ENCODE assay signal across 8 cellular contexts in genomic region chr6:117601811-117602150, GRCh38. TPM values are rescaled to one million over a fixed set of nuclear protein-coding genes. Genes with fewer than 3 reads are reported as not detected.
A peak's percentile ranks its signal among the peaks of the same experiment; 100 is the strongest.
DNase-seq lines count a peak whose midpoint lies in the region; ATAC-seq and TF ChIP-seq lines count a peak whose summit lies in the region.

No MANE protein-coding gene starts in this region.

- POLR2A ChIA-PET in GM10248 (lab: Yijun Ruan, JAX), result no interaction called here

- H3K36me3 ChIP-seq in ascending aorta (peaks cover 0 to 7% of the 10 kb centered on the region in 2 donors), stomach smooth muscle (ENCODE audit: control insufficient read depth in 2 of 2, insufficient read depth in 2 of 2, low read length in 2 of 2) (no peaks in the 10 kb centered on the region)

- no peaks in the 10 kb centered on the region for H3K27me3 ChIP-seq in ascending aorta
- H3K27me3 ChIP-seq in stomach smooth muscle (ENCODE audit: control insufficient read depth in 1 of 2, insufficient read depth in 2 of 2, low read length in 2 of 2), result no peaks in the 10 kb centered on the region

- peak overlapping the region; percentile 72 to 84 for H3K9ac ChIP-seq in stomach smooth muscle (ENCODE audit: low read length in 2 of 2)

- H3K4me1 ChIP-seq in ascending aorta, result peaks cover 0 to 14% of the 10 kb centered on the region in 2 donors
- H3K4me1 ChIP-seq in stomach smooth muscle (ENCODE audit: control insufficient read depth, insufficient read depth, low read length), result no peaks in the 10 kb centered on the region

- CTCF ChIA-PET in GM10248 (lab: Yijun Ruan, JAX), result interaction anchor here (0.6 to 2.0 kb wide), 8 partner anchors 9 to 174 kb away, joined by 3 to 8 read pairs (median 3); no protein-coding TSS in a partner anchor

- peak; percentile 24 for ATAC-seq in GM18498 (IDR thresholded peaks at IDR 0.05; ENCODE audit: unreplicated experiment)
- peak; percentile 12 for ATAC-seq in GM21723 (IDR thresholded peaks at IDR 0.05; ENCODE audit: unreplicated experiment)

- no peak for DNase-seq in Jurkat, Clone E6-1 (ENCODE audit: low read depth, low spot score)
- DNase-seq in ascending aorta (ENCODE audit: low spot score in 2 of 2) (no peak), kidney tubule cell (ENCODE audit: low spot score) (peak; percentile 34), GM10248 (ENCODE audit: extremely low spot score) (no peak), ecto neural progenitor cell (ENCODE audit: low spot score) (no peak)

- intact Hi-C loops in ascending aorta (cut with DNase I), result loop anchor here (1.0 to 10.0 kb wide), 5 partner anchors 54 to 1293 kb away; partner anchors contain the start of genes ASF1A and DCBLD1

- H3K9me3 ChIP-seq in ascending aorta (peaks cover 0 to 4% of the 10 kb centered on the region in 2 donors), stomach smooth muscle (ENCODE audit: control insufficient read depth in 2 of 2, low read length in 2 of 2) (no peaks in the 10 kb centered on the region)

- H3K27ac ChIP-seq in ascending aorta (peak overlapping the region; percentile 80 to 89), stomach smooth muscle (ENCODE audit: low read length) (peak overlapping the region; percentile 82)

- no peak for TF ChIP-seq CTCF in ascending aorta (IDR thresholded peaks at IDR 0.05)
- TF ChIP-seq CTCF in GM10248 (IDR thresholded peaks at IDR 0.05; ENCODE audit: control extremely low read depth, extremely low read depth, low read depth, missing control alignments), result no peak

- peak overlapping the region; percentile 96 for H3K4me3 ChIP-seq in Jurkat, Clone E6-1 (ENCODE audit: low read length)
- peak overlapping the region; percentile 93 for H3K4me3 ChIP-seq in ascending aorta
- peak overlapping the region; percentile 92 to 93 for H3K4me3 ChIP-seq in stomach smooth muscle (ENCODE audit: low read length in 2 of 2)

RNA-seq across cellular contexts. Expression of gene GOPC, which starts 0.5 kb away (rescaled TPM):
- polyA plus RNA-seq in Jurkat, Clone E6-1 (2012; ENCODE audit: insufficient read depth, insufficient read length), result 21.9 TPM
- total RNA-seq in ascending aorta, result 12.5 TPM
